Comparison of ENCODE assay signal across 9 cellular contexts in genomic region chr1:19606817-19607706, GRCh38. TPM values are rescaled to one million over a fixed set of nuclear protein-coding genes. Genes with fewer than 3 reads are reported as not detected.
DNase-seq lines count a peak whose midpoint lies in the region; ATAC-seq and TF ChIP-seq lines count a peak whose summit lies in the region.
"Had no signal": no experiment of that assay in that cellular context is flagged by ENCODE, and none has a peak within 500 bp of the region (broad histone marks: within the 10 kb centered on the region; RNA-seq: fewer than 3 reads in every experiment).

No MANE protein-coding gene starts in this region.

- H4K20me1 ChIP-seq in GM23248 (ENCODE audit: insufficient read depth), result 0 out of 2 replicates have a peak, but pooled peaks cover 12% of the 10 kb centered on the region

- 0 out of 2 replicates have a peak overlapping the region, but pooled peaks have one; percentile 1 for H3K27ac ChIP-seq in GM23248
- H3K27ac ChIP-seq in coronary artery, result peak overlapping the region; percentile 28 to 41
- H3K27ac ChIP-seq: HL-60 had no signal

- peaks cover 6% of the 10 kb centered on the region for H3F3A ChIP-seq in GM23248 (ENCODE audit: insufficient read depth)

- in situ Hi-C loops in GM23248 (cut with MboI), result no loop called here

- H3K4me1 Mint-ChIP-seq in activated CD4-positive, alpha-beta T cell treated with anti-CD3 and anti-CD28 coated beads, Interleukin-2, amount 10 ng/mL, durations not matched to agents 7 days and 5 days, result peaks cover 57% of the 10 kb centered on the region

- POLR2A ChIA-PET in activated CD4-positive, alpha-beta T cell treated with anti-CD3 and anti-CD28 coated beads, Interleukin-2, amount 10 ng/mL, durations not matched to agents 7 days and 5 days (lab: Charles Lee), result no interaction called here

- WGBS in GM23248 (ENCODE audit: low coverage in 1 of 2, low lambda C conversion rate in 2 of 2, missing lambda C conversion rate in 2 of 2), 2 experiments, result 25 to 26% methylated on average over 5 of the region's 5 CpGs

- peaks cover 41% of the 10 kb centered on the region for H3K36me3 Mint-ChIP-seq in activated CD4-positive, alpha-beta T cell treated with anti-CD3 and anti-CD28 coated beads, Interleukin-2, amount 10 ng/mL, durations not matched to agents 7 days and 5 days (ENCODE audit: low read depth)

- H3K27ac Mint-ChIP-seq in activated CD4-positive, alpha-beta T cell treated with anti-CD3 and anti-CD28 coated beads, Interleukin-2, amount 10 ng/mL, durations not matched to agents 7 days and 5 days, result peak overlapping the region; percentile 92

- DNase-seq in GM23248 (peak; percentile 12), coronary artery (ENCODE audit: low spot score) (no peak), retina (no peak), NCI-H1930 (lab: John Stamatoyannopoulos, UW) (no peak)
- DNase-seq in activated CD4-positive, alpha-beta T cell treated with anti-CD3 and anti-CD28 coated beads, Interleukin-2, amount 10 ng/mL, durations not matched to agents 7 days and 5 days, result peak; percentile 84
- peak; percentile 57 for DNase-seq in stimulated activated CD4-positive, alpha-beta T cell treated with anti-CD3 and anti-CD28 coated beads, Interleukin-4, amount 100 ng/mL, for 24 hours

- H3K9me3 Mint-ChIP-seq in activated CD4-positive, alpha-beta T cell treated with anti-CD3 and anti-CD28 coated beads, Interleukin-2, amount 10 ng/mL, durations not matched to agents 7 days and 5 days, result no peaks in the 10 kb centered on the region

- peaks cover 100% of the 10 kb centered on the region for H3K79me2 ChIP-seq in GM23248 (ENCODE audit: insufficient read depth)

- H3K9ac ChIP-seq in GM23248, result no peak overlapping the region

- no peaks in the 10 kb centered on the region for H3K27me3 ChIP-seq in GM23248 (replicated peaks; ENCODE audit: insufficient read depth)

- no peaks in the 10 kb centered on the region for H3K36me3 ChIP-seq in GM23248 (ENCODE audit: low read depth)

- no peaks in the 10 kb centered on the region for H3K27me3 Mint-ChIP-seq in activated CD4-positive, alpha-beta T cell treated with anti-CD3 and anti-CD28 coated beads, Interleukin-2, amount 10 ng/mL, durations not matched to agents 7 days and 5 days

- ATAC-seq in HG02623 (IDR thresholded peaks at IDR 0.05; ENCODE audit: unreplicated experiment) (no peak), HG03045 (IDR thresholded peaks at IDR 0.05; ENCODE audit: unreplicated experiment) (no peak)

- no peaks in the 10 kb centered on the region for H3K9me2 ChIP-seq in GM23248 (ENCODE audit: insufficient read depth)

- H3K4me3 ChIP-seq in GM23248 (no peak overlapping the region), coronary artery (peak overlapping the region; percentile 4)

- no peak overlapping the region for H2AFZ ChIP-seq in GM23248

- no peak for TF ChIP-seq CTCF in coronary artery (IDR thresholded peaks at IDR 0.05)

- peaks cover 25% of the 10 kb centered on the region; the same call in 1 of the 2 replicates for H3K4me1 ChIP-seq in GM23248 (ENCODE audit: insufficient read depth)

- peak overlapping the region; percentile 7 for H3K4me2 ChIP-seq in GM23248 (ENCODE audit: unreplicated experiment)

- CTCF ChIA-PET in activated CD4-positive, alpha-beta T cell treated with anti-CD3 and anti-CD28 coated beads, Interleukin-2, amount 10 ng/mL, durations not matched to agents 7 days and 5 days (lab: Charles Lee), result interaction anchor here (1.2 to 2.1 kb wide), 3 partner anchors 11 to 13 kb away, joined by 3 to 6 read pairs (median 5); a partner anchor contains a TSS

- H3K4me3 Mint-ChIP-seq in activated CD4-positive, alpha-beta T cell treated with anti-CD3 and anti-CD28 coated beads, Interleukin-2, amount 10 ng/mL, durations not matched to agents 7 days and 5 days, result peak overlapping the region; percentile 50

- H3K9me3 ChIP-seq in GM23248 (ENCODE audit: low read depth), result no peaks in the 10 kb centered on the region

RNA-seq across cellular contexts. Expression of gene NBL1, which starts 37.0 kb away (rescaled TPM):
- 201 and 290 TPM in 2 replicates for total RNA-seq in GM23248 (2014; rRNA removed; shearing (Covaris generic))
- 239 and 259 TPM in 2 replicates for polyA plus RNA-seq in GM23248 (2016; fragmentation: Nextera tagmentation; extraction: Ambion mirVana)
- 10 to 100 TPM; 17.5 to 22.0 TPM for total RNA-seq in activated CD4-positive, alpha-beta T cell treated with anti-CD3 and anti-CD28 coated beads, Interleukin-2, amount 10 ng/mL, durations not matched to agents 7 days and 5 days

RNA-seq across cellular contexts. Expression of gene HTR6, which starts 57.6 kb away (rescaled TPM):
- total RNA-seq in GM23248 (2014; rRNA removed; shearing (Covaris generic)), result not detected in 2 replicates
- 0.09 TPM in 1 of 2 replicates, not detected in the other for polyA plus RNA-seq in GM23248 (2016; fragmentation: Nextera tagmentation; extraction: Ambion mirVana)
- under 1 TPM in 1 of 2 experiments, not detected in 1; 0.10 TPM for total RNA-seq in activated CD4-positive, alpha-beta T cell treated with anti-CD3 and anti-CD28 coated beads, Interleukin-2, amount 10 ng/mL, durations not matched to agents 7 days and 5 days

Comparison
In these comparisons a context has a peak if more than half of its experiments do, and no peak if none do; other contexts are left out.
1. DNase-seq: peak in GM23248 (single experiment), activated CD4-positive, alpha-beta T cell treated with anti-CD3 and anti-CD28 coated beads, Interleukin-2, amount 10 ng/mL, durations not matched to agents 7 days and 5 days (single experiment) and stimulated activated CD4-positive, alpha-beta T cell treated with anti-CD3 and anti-CD28 coated beads, Interleukin-4, amount 100 ng/mL, for 24 hours (single experiment); none in coronary artery (single experiment), retina (single experiment) and NCI-H1930 (0 of 2).